25 cellular contexts compared by ENCODE assay signal in the genomic region with DNA sequence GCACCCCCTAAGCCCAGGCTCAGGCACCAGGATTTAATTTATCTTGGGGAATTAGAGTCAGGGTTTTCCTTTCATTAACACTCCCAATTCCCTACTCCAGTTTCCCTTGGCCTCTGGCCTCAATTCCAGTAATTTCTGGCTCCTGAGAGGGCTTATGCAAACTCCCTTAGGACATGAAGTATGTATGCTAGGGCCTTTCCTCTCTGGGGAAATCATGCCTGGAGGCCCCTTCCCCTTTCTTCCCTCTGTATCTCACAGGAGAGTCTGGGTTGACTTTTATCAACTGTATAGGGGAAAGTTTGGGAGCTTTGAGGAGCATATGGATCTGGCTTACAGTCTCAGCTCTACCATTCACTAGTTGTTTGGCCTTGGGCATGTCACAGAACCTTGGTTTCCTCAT.
DNase-seq lines count a peak whose midpoint lies in the region; ATAC-seq, FAIRE-seq and TF ChIP-seq lines count a peak whose summit lies in the region.
"Had no signal": no experiment of that assay in that cellular context is flagged by ENCODE, and none has a peak within 500 bp of the region (broad histone marks: within the 10 kb centered on the region; RNA-seq: fewer than 3 reads in every experiment).

No MANE protein-coding gene starts in this region.

- H3K4me1 ChIP-seq in heart right ventricle (peaks cover 0 to 36% (median 12%) of the 10 kb centered on the region in 9 donors), endothelial cell of umbilical vein (ENCODE audit: control insufficient read depth, extremely low read depth, insufficient read depth, low read length) (peaks cover 64% of the 10 kb centered on the region), trophoblast cell (ENCODE audit: control insufficient read depth in 1 of 2, insufficient read depth in 2 of 2, low read length in 2 of 2) (peaks cover 8 to 19% of the 10 kb centered on the region in 2 experiments)
- H3K4me1 ChIP-seq: A549; BE2C; BLaER1 treated with 17β-estradiol and CSF1 and Interleukin-3, amounts not matched to agents 10 nM and 100 nM; HAP-1 had no signal

- dilution Hi-C loops in endothelial cell of umbilical vein (cut with MboI; ENCODE audit: extremely low pct_ligation_motif_present, low sequenced_read_pairs), result no loop called here

- no peak for TF ChIP-seq POLR2A in endothelial cell of umbilical vein (IDR thresholded peaks at IDR 0.05; ENCODE audit: low read depth, low read length)

- H2BK120ac ChIP-seq in trophoblast cell (ENCODE audit: insufficient read depth, low read length, poor library complexity), result peak overlapping the region; percentile 43

- H3K14ac ChIP-seq in trophoblast cell (ENCODE audit: low read length), result no peak overlapping the region

- no peak overlapping the region for H2AK5ac ChIP-seq in trophoblast cell (ENCODE audit: low read length)

- H2AFZ ChIP-seq in endothelial cell of umbilical vein (ENCODE audit: low read depth, low read length), result no peak overlapping the region
- H2AFZ ChIP-seq in trophoblast cell (ENCODE audit: insufficient read depth, low read length, poor library complexity), result no peak overlapping the region

- no peaks in the 10 kb centered on the region for H3K9me1 ChIP-seq in endothelial cell of umbilical vein (replicated peaks; ENCODE audit: control insufficient read depth, extremely low read depth, insufficient read depth, low read length)

- H3K18ac ChIP-seq in trophoblast cell (ENCODE audit: low read length), result no peak overlapping the region

- no TSS peak for BruUV-seq in endothelial cell of umbilical vein (replicated peaks; lab: Mats Ljungman, UMichigan)

- H2BK12ac ChIP-seq in trophoblast cell (ENCODE audit: low read length), result peak overlapping the region; percentile 31

- peak overlapping the region in 9 of 10 donors; percentile 9 to 64 (median 50) for H3K27ac ChIP-seq in heart right ventricle
- H3K27ac ChIP-seq in endothelial cell of umbilical vein (ENCODE audit: insufficient read depth, low read depth, low read length), result peak overlapping the region; percentile 92
- H3K27ac ChIP-seq in trophoblast cell (ENCODE audit: low read depth, low read length), result peak overlapping the region; percentile 41
- H3K27ac ChIP-seq: A549; BLaER1 treated with 17β-estradiol and CSF1 and Interleukin-3, amounts not matched to agents 10 nM and 100 nM had no signal

- intact Hi-C loops in heart right ventricle (cut with DNase I) (loop anchor here in 2 of 10 donors (5.0 kb wide), 1 partner anchor 33 kb away; no protein-coding TSS in a partner anchor), Right ventricle myocardium inferior (cut with DNase I) (loop anchor here (5.0 kb wide), 1 partner anchor 33 kb away; no protein-coding TSS in a partner anchor), endothelial cell of umbilical vein (cut with micrococcal nuclease) (loop anchor here (5.0 kb wide), 1 partner anchor 47 kb away; no protein-coding TSS in a partner anchor)

- H4K20me1 ChIP-seq in endothelial cell of umbilical vein (replicated peaks; ENCODE audit: control insufficient read depth, extremely low read depth, insufficient read depth, low read length), result no peaks in the 10 kb centered on the region

- H3K79me2 ChIP-seq in endothelial cell of umbilical vein (ENCODE audit: control insufficient read depth, insufficient read depth, low read length), result peaks cover 40% of the 10 kb centered on the region
- H3K79me2 ChIP-seq in trophoblast cell (ENCODE audit: control insufficient read depth, insufficient read depth, low read length, poor library complexity), result no peaks in the 10 kb centered on the region

- TF ChIP-seq CTCF in heart right ventricle (IDR thresholded peaks at IDR 0.05), result no peak
- TF ChIP-seq CTCF in endothelial cell of umbilical vein (IDR thresholded peaks at IDR 0.05; ENCODE audit: extremely low read depth in 1 of 2, insufficient read depth in 1 of 2, low read depth in 1 of 2, low read length in 2 of 2), result no peak

- H3K27me3 ChIP-seq in heart right ventricle, result peaks cover 0 to 9% (median 0%) of the 10 kb centered on the region in 7 donors
- H3K27me3 ChIP-seq in endothelial cell of umbilical vein (ENCODE audit: control insufficient read depth in 2 of 2, insufficient read depth in 2 of 2, low read length in 2 of 2), result no peaks in the 10 kb centered on the region
- H3K27me3 ChIP-seq in trophoblast cell (ENCODE audit: insufficient read depth, low read length), result no peaks in the 10 kb centered on the region
- H3K27me3 ChIP-seq: BE2C had no signal

- DNase-seq in heart right ventricle (no peak), Right ventricle myocardium inferior (ENCODE audit: missing footprints) (no peak), ELF-1 (ENCODE audit: low read depth, low spot score) (peak; percentile 19), endothelial cell of umbilical vein (ENCODE audit: low read depth, low spot score) (no peak), trophoblast cell (peak; percentile 64 to 83), GDM1 (lab: John Stamatoyannopoulos, UW) (no peak), NCI-H446 treated with DMSO at 0.1 percent for 48 hours (lab: John Stamatoyannopoulos, UW) (no peak)
- DNase-seq: 8988T; ACHN; AML-193; BE2C; CD4-positive, alpha-beta T cell; CD8-positive, alpha-beta memory T cell; DMS 273 treated with DMSO at 0.1 percent for 48 hours; DMS79; EL; GOT3; HFFc6 had no signal

- H3K9ac ChIP-seq in endothelial cell of umbilical vein (replicated peaks; ENCODE audit: extremely low read depth, insufficient read depth, low read length), result peak overlapping the region; percentile 51
- H3K9ac ChIP-seq in trophoblast cell (ENCODE audit: low read length), result no peak overlapping the region
- H3K9ac ChIP-seq: BLaER1 treated with 17β-estradiol and CSF1 and Interleukin-3, amounts not matched to agents 10 nM and 100 nM had no signal

- H4K12ac ChIP-seq in trophoblast cell (ENCODE audit: low read depth, low read length), result no peak overlapping the region

- POLR2A ChIA-PET in endothelial cell of umbilical vein (lab: Charles Lee), result interaction anchor here (1.0 to 1.2 kb wide), 2 partner anchors 17 to 41 kb away, joined by 3 to 7 read pairs; no protein-coding TSS in a partner anchor

- no peak overlapping the region for H4K8ac ChIP-seq in trophoblast cell (ENCODE audit: low read depth, low read length)

- H3K79me1 ChIP-seq in trophoblast cell (ENCODE audit: low read length), result peaks cover 8% of the 10 kb centered on the region

- CTCF ChIA-PET in endothelial cell of umbilical vein (lab: Charles Lee), result interaction anchor here (1.0 kb wide), 1 partner anchor 39 kb away, joined by 3 read pairs; no protein-coding TSS in a partner anchor

- H3K9me3 ChIP-seq in heart right ventricle, result no peaks in the 10 kb centered on the region
- no peaks in the 10 kb centered on the region for H3K9me3 ChIP-seq in endothelial cell of umbilical vein (replicated peaks; ENCODE audit: control insufficient read depth, insufficient read depth, low read length)
- H3K9me3 ChIP-seq in trophoblast cell (ENCODE audit: insufficient read depth, low read depth, low read length), result no peaks in the 10 kb centered on the region
- H3K9me3 ChIP-seq: A549; BE2C; BLaER1 treated with 17β-estradiol and CSF1 and Interleukin-3, amounts not matched to agents 10 nM and 100 nM; HAP-1 had no signal

- H3K4me3 ChIP-seq in heart right ventricle (peak overlapping the region in 2 of 10 donors; percentile 15 to 54), endothelial cell of umbilical vein (replicated peaks in 1 of 3; ENCODE audit: insufficient read depth in 1 of 3, low read depth in 1 of 3, low read length in 3 of 3) (no peak overlapping the region), trophoblast cell (ENCODE audit: low read depth, low read length) (no peak overlapping the region)
- H3K4me3 ChIP-seq: A549; BLaER1 treated with 17β-estradiol and CSF1 and Interleukin-3, amounts not matched to agents 10 nM and 100 nM; HAP-1 had no signal

- H3K4me2 ChIP-seq in endothelial cell of umbilical vein (ENCODE audit: insufficient read depth, low read length) (peak overlapping the region; percentile 66), trophoblast cell (ENCODE audit: low read length) (no peak overlapping the region)
- H3K4me2 ChIP-seq: A549; BLaER1 treated with 17β-estradiol and CSF1 and Interleukin-3, amounts not matched to agents 10 nM and 100 nM had no signal

- FAIRE-seq in endothelial cell of umbilical vein (lab: Jason Lieb, UNC), result no peak
- FAIRE-seq: A549, D721Med, GM12892, H54 had no signal

- no peak overlapping the region for H3K23ac ChIP-seq in trophoblast cell (ENCODE audit: low read length)

- H3K36me3 ChIP-seq in heart right ventricle, result no peaks in the 10 kb centered on the region
- no peaks in the 10 kb centered on the region for H3K36me3 ChIP-seq in endothelial cell of umbilical vein (ENCODE audit: control insufficient read depth in 2 of 2, extremely low read depth in 1 of 2, insufficient read depth in 2 of 2, low read length in 2 of 2)
- H3K36me3 ChIP-seq in trophoblast cell (ENCODE audit: control insufficient read depth in 1 of 2, insufficient read depth in 2 of 2, low read length in 2 of 2), result peaks cover 0 to 2% of the 10 kb centered on the region in 2 experiments
- H3K36me3 ChIP-seq: BE2C; BLaER1 treated with 17β-estradiol and CSF1 and Interleukin-3, amounts not matched to agents 10 nM and 100 nM; HAP-1 had no signal

- H2BK5ac ChIP-seq in trophoblast cell (ENCODE audit: low read depth, low read length, poor library complexity), result no peak overlapping the region

- no peak overlapping the region for H3K4ac ChIP-seq in trophoblast cell (ENCODE audit: low read depth, low read length)

- H4K91ac ChIP-seq in trophoblast cell (ENCODE audit: low read depth, low read length), result peak overlapping the region; percentile 77

- ATAC-seq in heart right ventricle (no peak), Right ventricle myocardium inferior (no peak)
- no peak for ATAC-seq in activated CD4-positive, CD25-positive, alpha-beta regulatory T cell treated with anti-CD3 and anti-CD28 coated beads, Interleukin-2, amount 50 U/mL, for 24 hours
- ATAC-seq: A549 had no signal

TF ChIP-seq in endothelial cell of umbilical vein, 7 proteins besides CTCF, POLR2A, EP300 and RAD21:
- TF ChIP-seq FOS (IDR thresholded peaks at IDR 0.05; ENCODE audit: borderline replicate concordance, insufficient read depth, low read length), result no peak
- TF ChIP-seq, protein P1, sequence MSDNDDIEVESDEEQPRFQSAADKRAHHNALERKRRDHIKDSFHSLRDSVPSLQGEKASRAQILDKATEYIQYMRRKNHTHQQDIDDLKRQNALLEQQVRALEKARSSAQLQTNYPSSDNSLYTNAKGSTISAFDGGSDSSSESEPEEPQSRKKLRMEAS (IDR thresholded peaks at IDR 0.05; ENCODE audit: insufficient read depth, insufficient read length), result no peak

Comparison
In these comparisons a context has a peak if more than half of its experiments do, and no peak if none do; other contexts are left out.
1. DNase-seq: peak in ELF-1 (single experiment) and trophoblast cell (2 of 2); none in heart right ventricle (0 of 2), Right ventricle myocardium inferior (single experiment), endothelial cell of umbilical vein (single experiment), GDM1 (single experiment) and NCI-H446 treated with DMSO at 0.1 percent for 48 hours (single experiment).
2. H3K27ac ChIP-seq: peak in every context shown above with its lines; median percentile 92 in endothelial cell of umbilical vein; 50 in heart right ventricle; 41 in trophoblast cell.